Comparison of ENCODE assay signal across 2 cellular contexts in genomic region chr12:122051231-122051876, GRCh38.
TF ChIP-seq lines count a peak whose summit lies in the region.

No MANE protein-coding gene starts in this region.

TF ChIP-seq in A549, 52 proteins besides CTCF, POLR2A, EP300 and RAD21:
- TF ChIP-seq CBX8 (IDR thresholded peaks at IDR 0.05), result no peak
- no peak for TF ChIP-seq HEYL (CRISPR knock-in tag; IDR thresholded peaks at IDR 0.05)
- TF ChIP-seq FOSL2 (IDR thresholded peaks at IDR 0.05), result no peak
- TF ChIP-seq FOSL2 (CRISPR knock-in tag; IDR thresholded peaks at IDR 0.05), result no peak
- TF ChIP-seq USF2 (IDR thresholded peaks at IDR 0.05), result no peak
- no peak for TF ChIP-seq PHF8 (IDR thresholded peaks at IDR 0.05; ENCODE audit: borderline replicate concordance, low read depth)
- TF ChIP-seq JUNB (IDR thresholded peaks at IDR 0.05), result no peak
- TF ChIP-seq HOXB13 (CRISPR knock-in tag; IDR thresholded peaks at IDR 0.05; ENCODE audit: low read depth), result no peak
- no peak for TF ChIP-seq CHD2 (IDR thresholded peaks at IDR 0.05; ENCODE audit: low read length, partially characterized antibody)
- no peak for TF ChIP-seq PBX3 (IDR thresholded peaks at IDR 0.05)

TF ChIP-seq in K562, 482 proteins besides CTCF, POLR2A, EP300 and RAD21:
- TF ChIP-seq DMBX1 (CRISPR knock-in tag; IDR thresholded peaks at IDR 0.05; ENCODE audit: borderline replicate concordance), result no peak
- TF ChIP-seq RBM22 (IDR thresholded peaks at IDR 0.05; ENCODE audit: low read depth, low read length, poor library complexity, severe bottlenecking), result peak; percentile 15
- no peak for TF ChIP-seq L3MBTL2 (IDR thresholded peaks at IDR 0.05)
- 0 out of 2 replicates have a peak, but pooled peaks have one; percentile 13 for TF ChIP-seq POLR2G (IDR thresholded peaks at IDR 0.05; ENCODE audit: low read depth, low read length)
